ENCODE assay signal across 8 cellular contexts in genomic region chr15:89367485-89368451, GRCh38. TPM values are rescaled to one million over a fixed set of nuclear protein-coding genes. Genes with fewer than 3 reads are reported as not detected.
DNase-seq lines count a peak whose midpoint lies in the region; ATAC-seq and TF ChIP-seq lines count a peak whose summit lies in the region.

No MANE protein-coding gene starts in this region.

- H3K4me3 ChIP-seq in dorsolateral prefrontal cortex (peak overlapping the region; percentile 27 to 78 (median 64)), rectal smooth muscle tissue (ENCODE audit: low read length) (peak overlapping the region; percentile 7)

- H3K27me3 ChIP-seq in dorsolateral prefrontal cortex = peaks cover 0 to 92% (median 38%) of the 10 kb centered on the region in 45 donors
- H3K27me3 ChIP-seq in rectal smooth muscle tissue (ENCODE audit: control insufficient read depth, insufficient read depth, low read length) = peaks cover 73% of the 10 kb centered on the region

- H3K4me1 ChIP-seq in rectal smooth muscle tissue (ENCODE audit: control insufficient read depth, insufficient read depth, low read length) = no peaks in the 10 kb centered on the region

- no peaks in the 10 kb centered on the region for H3K36me3 ChIP-seq in rectal smooth muscle tissue (ENCODE audit: control insufficient read depth, insufficient read depth, low read length)

- H3K27ac ChIP-seq in dorsolateral prefrontal cortex (peak overlapping the region in 50 of 59 donors; percentile 7 to 93 (median 74)), rectal smooth muscle tissue (ENCODE audit: low read depth, low read length) (no peak overlapping the region)

- ATAC-seq in esophagus mucosa (no peak), GM18519 (IDR thresholded peaks at IDR 0.05; ENCODE audit: low FRiP score, unreplicated experiment) (no peak)

- intact Hi-C loops in dorsolateral prefrontal cortex (cut with DNase I) = no loop called here

- no peak overlapping the region for H3K9ac ChIP-seq in rectal smooth muscle tissue (ENCODE audit: low read length)

- peak; percentile 22 to 38 for DNase-seq in NCI-H187 (lab: John Stamatoyannopoulos, UW)
- no peak for DNase-seq in NCI-H187 treated with DMSO at 0.1 percent for 48 hours (lab: John Stamatoyannopoulos, UW)
- DNase-seq in NCI-H69 (lab: John Stamatoyannopoulos, UW) = peak; percentile 89
- DNase-seq in dorsolateral prefrontal cortex = peak; percentile 59 to 94 (median 86)
- no peak for DNase-seq in NCI-H1694 treated with DMSO at 0.1 percent for 48 hours (lab: John Stamatoyannopoulos, UW)

- TF ChIP-seq CTCF in dorsolateral prefrontal cortex (IDR thresholded peaks at IDR 0.05 in 54 of 56, conservative IDR thresholded peaks at IDR 0.05 in 2 of 56; ENCODE audit: low read depth in 1 of 56, partially characterized antibody in 56 of 56) = no peak

RNA-seq across cellular contexts. Expression of gene POLG, which starts 33.1 kb away (rescaled TPM):
- total RNA-seq in dorsolateral prefrontal cortex (10 to 100 TPM; 42.1 to 75.8 (median 58.1) TPM), esophagus mucosa (34.6 TPM)

Comparison
In these comparisons a context has a peak if more than half of its experiments do, and no peak if none do; other contexts are left out.
1. DNase-seq: peak in NCI-H187 (2 of 2), NCI-H69 (single experiment) and dorsolateral prefrontal cortex (10 of 10); none in NCI-H187 treated with DMSO at 0.1 percent for 48 hours (single experiment) and NCI-H1694 treated with DMSO at 0.1 percent for 48 hours (single experiment).